Comparison of ENCODE assay signal across 8 cellular contexts in genomic region chr2:180006781-180007579, GRCh38. TPM values are rescaled to one million over a fixed set of nuclear protein-coding genes. Genes with fewer than 3 reads are reported as not detected.
DNase-seq lines count a peak whose midpoint lies in the region; ATAC-seq and TF ChIP-seq lines count a peak whose summit lies in the region.

CWC22 (minus strand) TSS chr2:180007297; CDS start chr2:179993341, 13,956 bp downstream.

- peaks cover 12 to 54% (median 43%) of the 10 kb centered on the region in 6 donors for H3K4me1 ChIP-seq in spleen

- peak within 1 kb of the TSS; percentile 91 to 99 (median 96) for H3K27ac ChIP-seq in spleen

- DNase-seq in AG08396 (ENCODE audit: low spot score) (peak; percentile 73), NCI-H345 treated with DMSO at 0.1 percent for 48 hours (lab: John Stamatoyannopoulos, UW; ENCODE audit: unreplicated experiment) (peak; percentile 94), inferior parietal cortex (ENCODE audit: extremely low spot score) (peak; percentile 99), spleen (peak; percentile 96)
- DNase-seq in activated CD4-positive, CD25-positive, alpha-beta regulatory T cell (lab: John Stamatoyannopoulos, UW): peak; percentile 59 to 68 (median 64)
- DNase-seq in central memory CD4-positive, alpha-beta T cell: peak; percentile 89

- peak; percentile 98 for ATAC-seq in GM19023 (IDR thresholded peaks at IDR 0.05; ENCODE audit: unreplicated experiment)
- peak; percentile 98 for ATAC-seq in HG03280 (IDR thresholded peaks at IDR 0.05; ENCODE audit: unreplicated experiment)

- H3K27me3 ChIP-seq in spleen (replicated peaks in 1 of 7): no peaks in the 10 kb centered on the region

- 0% methylated on average over 46 of the region's 46 CpGs for WGBS in spleen, 5 donors

- intact Hi-C loops in spleen (cut with DNase I; ENCODE audit: low total_unique reads): no loop called here

- TF ChIP-seq POLR2A in spleen (IDR thresholded peaks at IDR 0.05): no peak

- no peaks in the 10 kb centered on the region for H3K9me3 ChIP-seq in spleen

- H3K36me3 ChIP-seq in spleen: peaks cover 0 to 8% (median 0%) of the 10 kb centered on the region in 6 donors

- H3K4me3 ChIP-seq in spleen: peak within 1 kb of the TSS; percentile 48 to 96 (median 79)

- TF ChIP-seq CTCF in spleen (IDR thresholded peaks at IDR 0.05 in 8 of 11, conservative IDR thresholded peaks at IDR 0.05 in 3 of 11): no peak

RNA-seq across cellular contexts. Expression of gene CWC22, which starts in this region (rescaled TPM):
- total RNA-seq in spleen: 10 to 100 TPM; 19.8 to 31.7 (median 23.6) TPM
- 10 to 100 TPM in 2 of 3 donors, 1 to 10 TPM in 1; 9.6 to 11.8 (median 11.1) TPM for polyA plus RNA-seq in spleen

Comparison
In these comparisons a context has a peak if more than half of its experiments do, and no peak if none do; other contexts are left out.
1. Peak in every context shown above with its lines: DNase-seq, ATAC-seq, H3K4me3 ChIP-seq and H3K27ac ChIP-seq.